ENCODE assay signal across 9 cellular contexts in genomic region chr19:27774827-27775226, GRCh38.
DNase-seq lines count a peak whose midpoint lies in the region; ATAC-seq and TF ChIP-seq lines count a peak whose summit lies in the region.
"Had no signal": no experiment of that assay in that cellular context is flagged by ENCODE, and none has a peak within 500 bp of the region (broad histone marks: within the 10 kb centered on the region; RNA-seq: fewer than 3 reads in every experiment).

No MANE protein-coding gene starts in this region.

- TF ChIP-seq RAD21 in liver (IDR thresholded peaks at IDR 0.05), result no peak

- peak; percentile 33 for ATAC-seq in activated CD4-positive, alpha-beta T cell treated with anti-CD3 and anti-CD28 coated beads for 36 hours
- no peak for ATAC-seq in naive thymus-derived CD4-positive, alpha-beta T cell
- ATAC-seq in GM19455 (IDR thresholded peaks at IDR 0.05; ENCODE audit: unreplicated experiment), result no peak

- DNase-seq in activated CD4-positive, alpha-beta T cell treated with anti-CD3 and anti-CD28 coated beads for 36 hours, result peak; percentile 54
- no peak for DNase-seq in activated CD4-positive, alpha-beta T cell treated with anti-CD3 and anti-CD28 coated beads, Interleukin-2, amount 50 U/mL, for 1 hour
- peak; percentile 35 for DNase-seq in HT1080 (ENCODE audit: low read depth)
- DNase-seq in activated CD4-positive, alpha-beta T cell treated with anti-CD3 and anti-CD28 coated beads, Interleukin-2, amount 50 U/mL, for 48 hours, result peak; percentile 30 to 47
- DNase-seq in naive thymus-derived CD4-positive, alpha-beta T cell, result no peak
- no peak for DNase-seq in nephron progenitor cell

- peaks cover 75% of the 10 kb centered on the region for H3K9me3 Mint-ChIP-seq in activated CD4-positive, alpha-beta T cell treated with anti-CD3 and anti-CD28 coated beads for 36 hours (ENCODE audit: low read depth)
- peaks cover 23 to 99% (median 80%) of the 10 kb centered on the region in 11 donors for H3K9me3 Mint-ChIP-seq in naive thymus-derived CD4-positive, alpha-beta T cell
- peaks cover 100% of the 10 kb centered on the region for H3K9me3 Mint-ChIP-seq in nephron progenitor cell

- POLR2A ChIA-PET in activated CD4-positive, alpha-beta T cell treated with anti-CD3 and anti-CD28 coated beads for 36 hours (lab: Charles Lee), result no interaction called here
- POLR2A ChIA-PET in naive thymus-derived CD4-positive, alpha-beta T cell (lab: Charles Lee), result no interaction called here

- H3K4me3 ChIP-seq in liver (ENCODE audit: low read depth in 1 of 3, low read length in 3 of 3), result no peak overlapping the region
- H3K4me3 ChIP-seq in naive thymus-derived CD4-positive, alpha-beta T cell (ENCODE audit: low read length), result no peak overlapping the region

- peaks cover 60% of the 10 kb centered on the region for H3K36me3 Mint-ChIP-seq in activated CD4-positive, alpha-beta T cell treated with anti-CD3 and anti-CD28 coated beads for 36 hours (ENCODE audit: low read depth)
- H3K36me3 Mint-ChIP-seq in naive thymus-derived CD4-positive, alpha-beta T cell, result peaks cover 47 to 83% (median 73%) of the 10 kb centered on the region in 5 donors
- H3K36me3 Mint-ChIP-seq in nephron progenitor cell (ENCODE audit: low read depth), result peaks cover 100% of the 10 kb centered on the region

- no peaks in the 10 kb centered on the region for H3K4me1 ChIP-seq in liver (ENCODE audit: control insufficient read depth in 4 of 4, insufficient read depth in 4 of 4, low read length in 3 of 4)
- H3K4me1 ChIP-seq in naive thymus-derived CD4-positive, alpha-beta T cell (ENCODE audit: control insufficient read depth in 2 of 2, insufficient read depth in 2 of 2, low read length in 2 of 2), result no peaks in the 10 kb centered on the region

- no peaks in the 10 kb centered on the region for H3K27me3 ChIP-seq in liver (ENCODE audit: control insufficient read depth in 4 of 4, insufficient read depth in 4 of 4, low read length in 3 of 4)
- H3K27me3 ChIP-seq in naive thymus-derived CD4-positive, alpha-beta T cell (ENCODE audit: control insufficient read depth in 2 of 2, insufficient read depth in 2 of 2, low read length in 2 of 2), result no peaks in the 10 kb centered on the region

- peaks cover 0 to 6% (median under 1%) of the 10 kb centered on the region in 4 donors for H3K36me3 ChIP-seq in liver (ENCODE audit: control insufficient read depth in 4 of 4, insufficient read depth in 3 of 4, low read depth in 1 of 4, low read length in 3 of 4)
- peaks cover 0 to 4% (median 0%) of the 10 kb centered on the region in 3 experiments for H3K36me3 ChIP-seq in naive thymus-derived CD4-positive, alpha-beta T cell (ENCODE audit: control insufficient read depth in 2 of 3, insufficient read depth in 3 of 3, low read length in 3 of 3)

- CTCF ChIA-PET in activated CD4-positive, alpha-beta T cell treated with anti-CD3 and anti-CD28 coated beads for 36 hours (lab: Charles Lee), result no interaction called here
- CTCF ChIA-PET in naive thymus-derived CD4-positive, alpha-beta T cell (lab: Charles Lee), result no interaction called here

- WGBS in liver, result 91% methylated on average over 7 of the region's 7 CpGs

- H3K27me3 Mint-ChIP-seq in activated CD4-positive, alpha-beta T cell treated with anti-CD3 and anti-CD28 coated beads for 36 hours, result no peaks in the 10 kb centered on the region
- H3K27me3 Mint-ChIP-seq in naive thymus-derived CD4-positive, alpha-beta T cell, result no peaks in the 10 kb centered on the region
- peaks cover 6% of the 10 kb centered on the region for H3K27me3 Mint-ChIP-seq in nephron progenitor cell (ENCODE audit: low read depth, poor library complexity)

- no peak overlapping the region for H3K9ac ChIP-seq in liver (ENCODE audit: low read depth in 1 of 2, low read length in 2 of 2)

- intact Hi-C loops in activated CD4-positive, alpha-beta T cell treated with anti-CD3 and anti-CD28 coated beads for 36 hours (cut with DNase I, micrococcal nuclease), result no loop called here
- intact Hi-C loops in naive thymus-derived CD4-positive, alpha-beta T cell (cut with micrococcal nuclease), result no loop called here

- H3K27ac Mint-ChIP-seq in activated CD4-positive, alpha-beta T cell treated with anti-CD3 and anti-CD28 coated beads for 36 hours, result no peak overlapping the region
- H3K27ac Mint-ChIP-seq in naive thymus-derived CD4-positive, alpha-beta T cell, result no peak overlapping the region
- H3K27ac Mint-ChIP-seq in nephron progenitor cell, result no peak overlapping the region

- TF ChIP-seq CTCF in liver (IDR thresholded peaks at IDR 0.05; ENCODE audit: low read depth, low read length, missing input control) (peak; percentile 27), nephron progenitor cell (IDR thresholded peaks at IDR 0.05) (no peak)

- no peak overlapping the region for H3K4me3 Mint-ChIP-seq in activated CD4-positive, alpha-beta T cell treated with anti-CD3 and anti-CD28 coated beads for 36 hours
- no peak overlapping the region for H3K4me3 Mint-ChIP-seq in naive thymus-derived CD4-positive, alpha-beta T cell
- no peak overlapping the region for H3K4me3 Mint-ChIP-seq in nephron progenitor cell

- H3K27ac ChIP-seq in liver (ENCODE audit: low read depth in 1 of 2, low read length in 2 of 2), result no peak overlapping the region
- no peak overlapping the region for H3K27ac ChIP-seq in naive thymus-derived CD4-positive, alpha-beta T cell (ENCODE audit: low read depth, low read length)
- H3K27ac ChIP-seq: RWPE1 had no signal

- no peaks in the 10 kb centered on the region for H3K4me1 Mint-ChIP-seq in activated CD4-positive, alpha-beta T cell treated with anti-CD3 and anti-CD28 coated beads for 36 hours
- H3K4me1 Mint-ChIP-seq in naive thymus-derived CD4-positive, alpha-beta T cell, result peaks cover 0 to 9% (median 0%) of the 10 kb centered on the region in 7 donors
- H3K4me1 Mint-ChIP-seq in nephron progenitor cell, result no peaks in the 10 kb centered on the region

- peaks cover 2 to 19% (median 9%) of the 10 kb centered on the region in 4 donors for H3K9me3 ChIP-seq in liver (ENCODE audit: control insufficient read depth in 4 of 4, low read length in 3 of 4)
- H3K9me3 ChIP-seq in naive thymus-derived CD4-positive, alpha-beta T cell (ENCODE audit: control insufficient read depth in 2 of 3, low read length in 3 of 3), result peaks cover 0 to 68% (median 13%) of the 10 kb centered on the region in 3 experiments

TF ChIP-seq in liver, 16 proteins besides CTCF, POLR2A, EP300 and RAD21:
- TF ChIP-seq, protein P1, sequence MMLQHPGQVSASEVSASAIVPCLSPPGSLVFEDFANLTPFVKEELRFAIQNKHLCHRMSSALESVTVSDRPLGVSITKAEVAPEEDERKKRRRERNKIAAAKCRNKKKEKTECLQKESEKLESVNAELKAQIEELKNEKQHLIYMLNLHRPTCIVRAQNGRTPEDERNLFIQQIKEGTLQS (IDR thresholded peaks at IDR 0.05), result no peak

Comparison
In these comparisons a context has a peak if more than half of its experiments do, and no peak if none do; other contexts are left out.
1. DNase-seq: peak in activated CD4-positive, alpha-beta T cell treated with anti-CD3 and anti-CD28 coated beads for 36 hours (single experiment), HT1080 (single experiment) and activated CD4-positive, alpha-beta T cell treated with anti-CD3 and anti-CD28 coated beads, Interleukin-2, amount 50 U/mL, for 48 hours (2 of 2); none in activated CD4-positive, alpha-beta T cell treated with anti-CD3 and anti-CD28 coated beads, Interleukin-2, amount 50 U/mL, for 1 hour (single experiment), naive thymus-derived CD4-positive, alpha-beta T cell (0 of 9) and nephron progenitor cell (single experiment).